ENCODE assay signal across 8 cellular contexts in genomic region chr1:53485478-53486394, GRCh38. TPM values are rescaled to one million over a fixed set of nuclear protein-coding genes. Genes with fewer than 3 reads are reported as not detected.
DNase-seq lines count a peak whose midpoint lies in the region; ATAC-seq and TF ChIP-seq lines count a peak whose summit lies in the region.

No MANE protein-coding gene starts in this region.

- DNase-seq in GM04504 (ENCODE audit: low read depth): peak; percentile 42
- DNase-seq in NCI-H1417 (lab: John Stamatoyannopoulos, UW): peak; percentile 68 to 87 (median 83)
- peak; percentile 10 to 40 for DNase-seq in SW 1271 (lab: John Stamatoyannopoulos, UW)
- peak; percentile 61 to 91 (median 81) for DNase-seq in adrenal gland
- DNase-seq in right atrium auricular region (ENCODE audit: low spot score): peak; percentile 79
- DNase-seq in gastrocnemius medialis: peak; percentile 51 to 64
- DNase-seq in occipital lobe (lab: John Stamatoyannopoulos, UW): no peak

- H3K27ac ChIP-seq in adrenal gland (no peak overlapping the region), right atrium auricular region (no peak overlapping the region), gastrocnemius medialis (no peak overlapping the region)

- no peak for TF ChIP-seq POLR2A in adrenal gland (IDR thresholded peaks at IDR 0.05)
- TF ChIP-seq POLR2A in gastrocnemius medialis (IDR thresholded peaks at IDR 0.05): no peak

- in situ Hi-C loops in gastrocnemius medialis (cut with MboI; ENCODE audit: low sequenced_read_pairs in 4 of 4): loop anchor here (10.0 to 25.0 kb wide), 4 partner anchors 109 to 269 kb away; no protein-coding TSS in a partner anchor

- TF ChIP-seq CTCF in adrenal gland (IDR thresholded peaks at IDR 0.05) (peak; percentile 77 to 87 (median 82)), right atrium auricular region (IDR thresholded peaks at IDR 0.05) (peak; percentile 70 to 90), gastrocnemius medialis (IDR thresholded peaks at IDR 0.05 in 4 of 5, conservative IDR thresholded peaks at IDR 0.05 in 1 of 5) (peak; percentile 65 to 88 (median 82))

- H3K36me3 ChIP-seq in adrenal gland (replicated peaks in 1 of 2) (no peaks in the 10 kb centered on the region), right atrium auricular region (no peaks in the 10 kb centered on the region), gastrocnemius medialis (no peaks in the 10 kb centered on the region)

- H3K4me1 ChIP-seq in adrenal gland (replicated peaks in 1 of 2): no peaks in the 10 kb centered on the region
- H3K4me1 ChIP-seq in right atrium auricular region: no peaks in the 10 kb centered on the region
- H3K4me1 ChIP-seq in gastrocnemius medialis: no peaks in the 10 kb centered on the region

- intact Hi-C loops in adrenal gland (cut with DNase I): loop anchor here in 1 of 2 donors (2.0 kb wide), 1 partner anchor 269 kb away; no protein-coding TSS in a partner anchor
- intact Hi-C loops in gastrocnemius medialis (cut with DNase I; ENCODE audit: low total_unique reads): loop anchor here (1.0 kb wide), 3 partner anchors 154 to 269 kb away; no protein-coding TSS in a partner anchor

- WGBS in adrenal gland, 4 donors: 17 to 22% (median 19%) methylated on average over 14 to 27 of the region's 27 CpGs

- H3K27me3 ChIP-seq in adrenal gland (peaks cover 13% of the 10 kb centered on the region), right atrium auricular region (no peaks in the 10 kb centered on the region), gastrocnemius medialis (peaks cover 8 to 18% (median 13%) of the 10 kb centered on the region in 3 donors)

- ATAC-seq in gastrocnemius medialis (peak; percentile 84 to 96), HG02623 (IDR thresholded peaks at IDR 0.05; ENCODE audit: unreplicated experiment) (no peak)

- H3K4me3 ChIP-seq in adrenal gland (no peak overlapping the region), right atrium auricular region (no peak overlapping the region), gastrocnemius medialis (no peak overlapping the region)

- H3K9me3 ChIP-seq in adrenal gland (replicated peaks in 1 of 3): no peaks in the 10 kb centered on the region
- H3K9me3 ChIP-seq in right atrium auricular region: peaks cover 0 to 11% of the 10 kb centered on the region in 2 donors
- H3K9me3 ChIP-seq in gastrocnemius medialis: no peaks in the 10 kb centered on the region

RNA-seq across cellular contexts. Expression of gene DMRTB1, which starts 26.5 kb away (rescaled TPM):
- total RNA-seq in adrenal gland (not detected), right atrium auricular region (not detected), gastrocnemius medialis (not detected), occipital lobe (not detected)
- polyA plus RNA-seq in adrenal gland: not detected
